2 cellular contexts compared by ENCODE assay signal in the genomic region with DNA sequence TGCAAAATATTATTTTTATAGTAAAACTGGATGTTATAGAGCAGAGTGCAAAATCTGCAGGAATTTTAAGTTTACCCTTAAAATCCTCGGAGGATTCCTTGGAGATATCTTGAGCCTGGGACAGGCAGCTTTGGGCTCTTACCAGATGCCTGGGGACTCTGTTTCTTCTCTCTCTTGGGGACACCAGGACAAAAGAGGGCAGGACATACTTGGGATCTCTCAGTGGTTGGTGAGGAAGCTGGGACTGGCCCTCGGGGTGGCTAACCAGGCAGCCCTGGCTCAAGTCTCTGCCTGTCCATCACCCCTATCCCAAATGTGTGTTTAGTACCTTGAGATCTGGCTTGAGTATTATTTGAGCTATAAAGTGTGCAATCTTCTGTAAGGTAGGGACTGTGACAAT.
TF ChIP-seq lines count a peak whose summit lies in the region.

No MANE protein-coding gene starts in this region.

TF ChIP-seq in A549, 52 proteins besides CTCF, POLR2A, EP300 and RAD21:
- TF ChIP-seq MAZ (IDR thresholded peaks at IDR 0.05; ENCODE audit: borderline replicate concordance, low read depth, low read length) (no peak), CHD4 (IDR thresholded peaks at IDR 0.05; ENCODE audit: borderline replicate concordance) (no peak), CHD2 (IDR thresholded peaks at IDR 0.05; ENCODE audit: low read length, partially characterized antibody) (no peak), EHF (CRISPR knock-in tag; IDR thresholded peaks at IDR 0.05) (no peak), ZC3H11A (IDR thresholded peaks at IDR 0.05) (no peak), CEBPB (IDR thresholded peaks at IDR 0.05) (no peak), KDM5A (IDR thresholded peaks at IDR 0.05) (no peak), ZFP36 (IDR thresholded peaks at IDR 0.05; ENCODE audit: borderline replicate concordance, partially characterized antibody) (no peak), SREBF2 (IDR thresholded peaks at IDR 0.05) (no peak), JUNB (IDR thresholded peaks at IDR 0.05) (no peak), BCL3 (IDR thresholded peaks at IDR 0.05) (no peak), MAX (IDR thresholded peaks at IDR 0.05) (no peak), E2F6 (IDR thresholded peaks at IDR 0.05; ENCODE audit: borderline replicate concordance, low read depth) (no peak)
- TF ChIP-seq, protein P1, sequence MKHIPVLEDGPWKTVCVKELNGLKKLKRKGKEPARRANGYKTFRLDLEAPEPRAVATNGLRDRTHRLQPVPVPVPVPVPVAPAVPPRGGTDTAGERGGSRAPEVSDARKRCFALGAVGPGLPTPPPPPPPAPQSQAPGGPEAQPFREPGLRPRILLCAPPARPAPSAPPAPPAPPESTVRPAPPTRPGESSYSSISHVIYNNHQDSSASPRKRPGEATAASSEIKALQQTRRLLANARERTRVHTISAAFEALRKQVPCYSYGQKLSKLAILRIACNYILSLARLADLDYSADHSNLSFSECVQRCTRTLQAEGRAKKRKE (CRISPR knock-in tag; IDR thresholded peaks at IDR 0.05; ENCODE audit: low read depth): no peak
- TF ChIP-seq, protein P2, sequence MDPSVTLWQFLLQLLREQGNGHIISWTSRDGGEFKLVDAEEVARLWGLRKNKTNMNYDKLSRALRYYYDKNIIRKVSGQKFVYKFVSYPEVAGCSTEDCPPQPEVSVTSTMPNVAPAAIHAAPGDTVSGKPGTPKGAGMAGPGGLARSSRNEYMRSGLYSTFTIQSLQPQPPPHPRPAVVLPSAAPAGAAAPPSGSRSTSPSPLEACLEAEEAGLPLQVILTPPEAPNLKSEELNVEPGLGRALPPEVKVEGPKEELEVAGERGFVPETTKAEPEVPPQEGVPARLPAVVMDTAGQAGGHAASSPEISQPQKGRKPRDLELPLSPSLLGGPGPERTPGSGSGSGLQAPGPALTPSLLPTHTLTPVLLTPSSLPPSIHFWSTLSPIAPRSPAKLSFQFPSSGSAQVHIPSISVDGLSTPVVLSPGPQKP (IDR thresholded peaks at IDR 0.05; ENCODE audit: low read depth, low read length): no peak
- TF ChIP-seq, protein P3, sequence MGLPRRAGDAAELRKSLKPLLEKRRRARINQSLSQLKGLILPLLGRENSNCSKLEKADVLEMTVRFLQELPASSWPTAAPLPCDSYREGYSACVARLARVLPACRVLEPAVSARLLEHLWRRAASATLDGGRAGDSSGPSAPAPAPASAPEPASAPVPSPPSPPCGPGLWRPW (IDR thresholded peaks at IDR 0.05): no peak
TF ChIP-seq in A549: peak in this region for 0.

TF ChIP-seq in IMR-90, 13 proteins besides CTCF, POLR2A, EP300 and RAD21:
- TF ChIP-seq MAZ (IDR thresholded peaks at IDR 0.05; ENCODE audit: borderline replicate concordance, low read depth, low read length) (no peak), FOS (IDR thresholded peaks at IDR 0.05; ENCODE audit: low read depth, low read length) (no peak), CEBPB (IDR thresholded peaks at IDR 0.05; ENCODE audit: low read depth, low read length) (no peak), RCOR1 (IDR thresholded peaks at IDR 0.05; ENCODE audit: insufficient replicate concordance, low read length) (no peak), RFX5 (IDR thresholded peaks at IDR 0.05; ENCODE audit: low read depth, low read length) (no peak), CHD1 (IDR thresholded peaks at IDR 0.05; ENCODE audit: low read depth, low read length) (no peak), SMC3 (IDR thresholded peaks at IDR 0.05; ENCODE audit: low read depth, low read length) (no peak), NFE2L2 (IDR thresholded peaks at IDR 0.05; ENCODE audit: low read depth, low read length) (no peak), MXI1 (IDR thresholded peaks at IDR 0.05; ENCODE audit: borderline replicate concordance, low read depth, low read length) (no peak), MAFK (IDR thresholded peaks at IDR 0.05; ENCODE audit: low read depth, low read length) (no peak)
- TF ChIP-seq, protein P4, sequence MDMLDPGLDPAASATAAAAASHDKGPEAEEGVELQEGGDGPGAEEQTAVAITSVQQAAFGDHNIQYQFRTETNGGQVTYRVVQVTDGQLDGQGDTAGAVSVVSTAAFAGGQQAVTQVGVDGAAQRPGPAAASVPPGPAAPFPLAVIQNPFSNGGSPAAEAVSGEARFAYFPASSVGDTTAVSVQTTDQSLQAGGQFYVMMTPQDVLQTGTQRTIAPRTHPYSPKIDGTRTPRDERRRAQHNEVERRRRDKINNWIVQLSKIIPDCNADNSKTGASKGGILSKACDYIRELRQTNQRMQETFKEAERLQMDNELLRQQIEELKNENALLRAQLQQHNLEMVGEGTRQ (IDR thresholded peaks at IDR 0.05; ENCODE audit: low read depth, low read length): no peak
- TF ChIP-seq, protein P2 (IDR thresholded peaks at IDR 0.05; ENCODE audit: borderline replicate concordance, low read depth, low read length): no peak
